In the genomic region with DNA sequence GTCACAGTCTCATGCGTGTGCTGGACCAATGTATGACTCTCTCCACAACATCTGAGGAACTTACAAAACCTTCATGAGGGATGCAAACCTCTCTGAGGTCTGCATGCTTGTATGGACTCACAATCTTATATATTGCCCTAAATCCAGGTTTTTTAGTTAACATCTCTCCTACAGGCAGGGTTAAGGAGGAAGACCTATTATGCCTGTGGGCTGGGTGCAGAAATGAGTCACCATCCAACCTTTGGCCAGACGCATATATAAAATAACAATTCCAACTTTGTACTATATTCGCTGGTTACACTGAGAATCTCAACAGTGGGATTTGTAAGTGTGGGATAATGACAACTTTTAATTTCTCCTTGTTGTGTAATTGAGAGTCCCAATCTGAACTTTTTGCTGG, we compare ENCODE assay signal across 3 cellular contexts.
DNase-seq lines count a peak whose midpoint lies in the region; ATAC-seq, FAIRE-seq and TF ChIP-seq lines count a peak whose summit lies in the region.
"Not testable (repeated sequence)": the region's sequence is repeated elsewhere in the genome, so short reads cannot be mapped to it uniquely, and the experiment has no call there.

No MANE protein-coding gene starts in this region.

- ATAC-seq in A549 (peak; percentile 55 to 68; a peak in 5 of 6 replicates), RWPE2 (ENCODE audit: low read depth) (peak; percentile 39; the same call in 1 of the 3 replicates), HepG2 (peak; percentile 38)

- not testable (repeated sequence) for H3K9ac ChIP-seq in HepG2 (ENCODE audit: insufficient read depth, low read depth, low read length)

- CTCF ChIA-PET in A549 (lab: Yijun Ruan, JAX); HepG2 (lab: Yijun Ruan, JAX; ENCODE audit: low intra/inter-chr PET ratio, low total read pairs): not testable (repeated sequence)

- H3K9me3 ChIP-seq in A549; RWPE2 (ENCODE audit: severe bottlenecking); HepG2 (ENCODE audit: low read length): not testable (repeated sequence)

- in situ Hi-C loops in HepG2 (cut with HindIII; ENCODE audit: extremely low pct_ligation_motif_present, low pct_unique_long_range_greater_than_20kb) = not testable (repeated sequence)

- H3K36me3 ChIP-seq in RWPE2 (ENCODE audit: low read depth); HepG2 (replicated peaks in 1 of 2; ENCODE audit: control insufficient read depth in 1 of 2, insufficient read depth in 2 of 2, low read length in 2 of 2): not testable (repeated sequence)

- not testable (repeated sequence) for TF ChIP-seq CTCF in A549 (IDR thresholded peaks at IDR 0.05); RWPE2 (IDR thresholded peaks at IDR 0.05; ENCODE audit: poor library complexity, severe bottlenecking); HepG2 (CRISPR knock-in tag; IDR thresholded peaks at IDR 0.05)

- H3K27me3 ChIP-seq in RWPE2 (ENCODE audit: insufficient read depth, poor library complexity, severe bottlenecking); HepG2 (ENCODE audit: control insufficient read depth in 1 of 2, insufficient read depth in 2 of 2, low read length in 2 of 2): not testable (repeated sequence)

- POLR2A ChIA-PET in A549 (lab: Yijun Ruan, JAX); HepG2 (lab: Yijun Ruan, JAX): not testable (repeated sequence)

- not testable (repeated sequence) for TF ChIP-seq POLR2A in A549 (IDR thresholded peaks at IDR 0.05; ENCODE audit: low read length); HepG2 (IDR thresholded peaks at IDR 0.05; ENCODE audit: insufficient read depth in 1 of 2, low read depth in 2 of 2, low read length in 2 of 2)

- H3K4me1 ChIP-seq in A549; RWPE2 (ENCODE audit: insufficient read depth, poor library complexity, severe bottlenecking); HepG2 (ENCODE audit: insufficient read depth, low read length): not testable (repeated sequence)

- FAIRE-seq in A549 (lab: Jason Lieb, UNC); HepG2 (lab: Jason Lieb, UNC): not testable (repeated sequence)

- TF ChIP-seq RAD21 in A549 (conservative IDR thresholded peaks at IDR 0.05 in 1 of 2, IDR thresholded peaks at IDR 0.05 in 1 of 2); HepG2 (CRISPR knock-in tag; IDR thresholded peaks at IDR 0.05): not testable (repeated sequence)

- H3K79me2 ChIP-seq in HepG2 (ENCODE audit: insufficient read depth, low read length) = not testable (repeated sequence)

- no CpG with 5 or more reads among the region's 3 CpGs for WGBS in A549 (ENCODE audit: missing lambda C conversion rate)
- no CpG with 5 or more reads among the region's 3 CpGs for WGBS in HepG2 (ENCODE audit: low lambda C conversion rate)

- not testable (repeated sequence) for H2AFZ ChIP-seq in HepG2 (ENCODE audit: low read length)

- not testable (repeated sequence) for TF ChIP-seq EP300 in A549 (IDR thresholded peaks at IDR 0.05); HepG2 (IDR thresholded peaks at IDR 0.05; ENCODE audit: low read depth in 2 of 2, low read length in 2 of 2); HepG2 (CRISPR knock-in tag; IDR thresholded peaks at IDR 0.05; ENCODE audit: borderline replicate concordance)

- H4K20me1 ChIP-seq in HepG2 (ENCODE audit: insufficient read depth, low read length) = not testable (repeated sequence)

- not testable (repeated sequence) for DNase-seq in A549 (ENCODE audit: low read depth in 1 of 2, low spot score in 1 of 2); RWPE2 (ENCODE audit: low spot score); HepG2 (ENCODE audit: low spot score)

- TSS peak; percentile 83 for BruUV-seq in HepG2 (replicated peaks; lab: Mats Ljungman, UMichigan)

- H3K4me3 ChIP-seq in A549; RWPE2 (ENCODE audit: severe bottlenecking); HepG2 (replicated peaks in 1 of 3; ENCODE audit: insufficient read depth in 1 of 3, low read depth in 2 of 3, low read length in 3 of 3): not testable (repeated sequence)

- H3K4me2 ChIP-seq in A549; HepG2 (ENCODE audit: low read depth, low read length): not testable (repeated sequence)

- intact Hi-C loops in HepG2 (cut with micrococcal nuclease; ENCODE audit: unreplicated experiment) = not testable (repeated sequence)

- not testable (repeated sequence) for H3K27ac ChIP-seq in A549; RWPE2 (ENCODE audit: poor library complexity, severe bottlenecking); HepG2 (ENCODE audit: extremely low read length, insufficient read depth, low read length)
